12 cellular contexts compared by ENCODE assay signal in genomic region chr7:131218727-131219128, GRCh38.
DNase-seq lines count a peak whose midpoint lies in the region; ATAC-seq, FAIRE-seq and TF ChIP-seq lines count a peak whose summit lies in the region.
"Had no signal": no experiment of that assay in that cellular context is flagged by ENCODE, and none has a peak within 500 bp of the region (broad histone marks: within the 10 kb centered on the region; RNA-seq: fewer than 3 reads in every experiment).

No MANE protein-coding gene starts in this region.

- H4K20me1 ChIP-seq in DND-41 (ENCODE audit: insufficient read depth, low read length) (no peaks in the 10 kb centered on the region), OCI-LY1 (ENCODE audit: insufficient read depth, low read length) (no peaks in the 10 kb centered on the region)

- FAIRE-seq in frontal cortex (lab: Jason Lieb, UNC) (no peak), H54 (lab: Jason Lieb, UNC) (no peak)
- FAIRE-seq: GM18507 had no signal

- DNase-seq in DND-41 (peak; percentile 21), lower lobe of right lung (no peak), frontal cortex (ENCODE audit: low spot score in 2 of 2) (no peak), WERI-Rb-1 (no peak), H54 (ENCODE audit: insufficient read length, low spot score) (no peak), DMS79 treated with DMSO at 0.1 percent for 48 hours (lab: John Stamatoyannopoulos, UW) (no peak)
- DNase-seq: CD8-positive, alpha-beta memory T cell; effector CD8-positive, alpha-beta T cell; NCI-H345 had no signal

- TF ChIP-seq POLR2A in H54 (IDR thresholded peaks at IDR 0.05; ENCODE audit: low read depth, low read length): no peak

- H3K9me2 ChIP-seq in OCI-LY1 (ENCODE audit: low read depth, low read length): no peaks in the 10 kb centered on the region

- intact Hi-C loops in lower lobe of right lung (cut with DNase I): no loop called here

- ATAC-seq in DND-41 (ENCODE audit: insufficient read depth, low read depth) (peak; percentile 83), GM21576 (IDR thresholded peaks at IDR 0.05; ENCODE audit: unreplicated experiment) (peak; percentile 68), lower lobe of right lung (no peak)

- H3F3A ChIP-seq in OCI-LY1 (ENCODE audit: insufficient read depth, low read length): peaks cover 7% of the 10 kb centered on the region; the same call in 1 of the 2 replicates

- no peaks in the 10 kb centered on the region for H3K79me2 ChIP-seq in DND-41 (ENCODE audit: insufficient read depth, low read length)
- no peaks in the 10 kb centered on the region for H3K79me2 ChIP-seq in OCI-LY1 (ENCODE audit: insufficient read depth, low read length)

- H2AFZ ChIP-seq in DND-41 (ENCODE audit: low read depth, low read length): no peak overlapping the region
- H2AFZ ChIP-seq in OCI-LY1 (ENCODE audit: low read length): peak overlapping the region; percentile 1; the same call in 1 of the 2 replicates

- H3K4me1 ChIP-seq in DND-41 (ENCODE audit: insufficient read depth, low read length): peaks cover 5% of the 10 kb centered on the region; the same call in 1 of the 2 replicates
- H3K4me1 ChIP-seq in OCI-LY1 (ENCODE audit: insufficient read depth, low read length, severe bottlenecking): peaks cover 22% of the 10 kb centered on the region
- H3K4me1 ChIP-seq in lower lobe of right lung: peaks cover 8% of the 10 kb centered on the region

- H3K9ac ChIP-seq in DND-41 (ENCODE audit: low read depth, low read length): no peak overlapping the region
- H3K9ac ChIP-seq in OCI-LY1 (ENCODE audit: low read length): 0 out of 2 replicates have a peak overlapping the region, but pooled peaks have one; percentile 8

- H3K36me3 ChIP-seq in DND-41 (ENCODE audit: insufficient read depth, low read length) (no peaks in the 10 kb centered on the region), OCI-LY1 (ENCODE audit: insufficient read depth, low read length) (no peaks in the 10 kb centered on the region), lower lobe of right lung (no peaks in the 10 kb centered on the region), WERI-Rb-1 (no peaks in the 10 kb centered on the region)

- H3K27me3 ChIP-seq in DND-41 (ENCODE audit: insufficient read depth, low read length, poor library complexity) (no peaks in the 10 kb centered on the region), OCI-LY1 (ENCODE audit: insufficient read depth, low read length) (no peaks in the 10 kb centered on the region), lower lobe of right lung (ENCODE audit: low read depth) (no peaks in the 10 kb centered on the region), WERI-Rb-1 (ENCODE audit: insufficient read depth, low read depth, severe bottlenecking) (no peaks in the 10 kb centered on the region)

- no peak overlapping the region for H3K4me2 ChIP-seq in DND-41 (ENCODE audit: insufficient read depth, low read length)
- H3K4me2 ChIP-seq in OCI-LY1 (ENCODE audit: low read length): peak overlapping the region; percentile 8; the same call in 1 of the 2 replicates

- H3K27ac ChIP-seq in DND-41 (ENCODE audit: low read length) (no peak overlapping the region), OCI-LY1 (ENCODE audit: low read depth, low read length, poor library complexity, severe bottlenecking) (peak overlapping the region; percentile 77), lower lobe of right lung (peak overlapping the region; percentile 71), WERI-Rb-1 (no peak overlapping the region)

- no peaks in the 10 kb centered on the region for H3K9me3 ChIP-seq in DND-41 (ENCODE audit: insufficient read depth, low read length, severe bottlenecking)
- no peaks in the 10 kb centered on the region for H3K9me3 ChIP-seq in OCI-LY1 (ENCODE audit: low read length)
- H3K9me3 ChIP-seq in lower lobe of right lung: no peaks in the 10 kb centered on the region
- no peaks in the 10 kb centered on the region for H3K9me3 ChIP-seq in WERI-Rb-1 (ENCODE audit: severe bottlenecking)

- TF ChIP-seq CTCF in DND-41 (IDR thresholded peaks at IDR 0.05; ENCODE audit: borderline replicate concordance, extremely low read depth, low read length, poor library complexity, severe bottlenecking) (no peak), OCI-LY1 (IDR thresholded peaks at IDR 0.05; ENCODE audit: low read length) (no peak), lower lobe of right lung (IDR thresholded peaks at IDR 0.05) (no peak), WERI-Rb-1 (IDR thresholded peaks at IDR 0.05; ENCODE audit: low read depth, low read length) (no peak)

- H3K4me3 ChIP-seq in DND-41 (ENCODE audit: low read depth in 1 of 2, low read length in 2 of 2) (no peak overlapping the region), OCI-LY1 (ENCODE audit: low read depth, low read length, poor library complexity, severe bottlenecking) (no peak overlapping the region), lower lobe of right lung (no peak overlapping the region), WERI-Rb-1 (ENCODE audit: low read depth, low read length) (no peak overlapping the region)

Comparison
In these comparisons a context has a peak if more than half of its experiments do, and no peak if none do; other contexts are left out.
1. ATAC-seq: peak in DND-41 (single experiment) and GM21576 (single experiment); none in lower lobe of right lung (0 of 2).
2. H3K27ac ChIP-seq: peak in OCI-LY1 (single experiment) and lower lobe of right lung (single experiment); none in DND-41 (single experiment) and WERI-Rb-1 (single experiment).